Comparison of ENCODE assay signal across 20 cellular contexts in the genomic region with DNA sequence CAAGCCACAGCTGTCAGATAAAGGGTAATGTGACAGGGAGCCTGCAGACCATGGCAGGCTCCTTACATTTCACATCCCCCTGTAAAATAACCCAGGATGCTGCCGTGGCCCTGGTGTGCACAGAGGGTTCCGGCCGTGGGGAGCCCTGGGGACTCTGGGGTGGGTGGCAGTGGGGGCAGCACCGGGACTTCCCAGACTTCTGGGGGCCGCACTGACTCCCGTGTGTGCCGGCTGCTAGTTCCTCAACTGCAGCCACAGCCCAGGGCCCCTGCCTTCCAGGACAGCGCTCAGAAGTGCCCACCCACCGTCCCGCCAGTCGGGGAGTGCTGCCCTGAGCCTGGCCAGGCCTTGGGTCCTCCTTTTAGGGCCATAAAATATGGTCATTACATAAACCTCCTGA. TPM values are rescaled to one million over a fixed set of nuclear protein-coding genes. Genes with fewer than 3 reads are reported as not detected.
"Had no signal": no experiment of that assay in that cellular context is flagged by ENCODE, and none has a peak within 500 bp of the region (broad histone marks: within the 10 kb centered on the region; RNA-seq: fewer than 3 reads in every experiment).

No MANE protein-coding gene starts in this region.

- H3K4me3 ChIP-seq: lung, ovary, SK-N-MC, thoracic aorta had no signal

- H3K27ac Mint-ChIP-seq: activated CD4-positive, alpha-beta T cell treated with anti-CD3 and anti-CD28 coated beads, Interleukin-2, amount 10 ng/mL, durations not matched to agents 7 days and 5 days; activated naive CD4-positive, alpha-beta T cell treated with anti-CD3 and anti-CD28 coated beads for 36 hours; activated T-helper 17 cell treated with anti-CD3 and anti-CD28 coated beads, Interleukin-2, amount 50 U/mL, for 72 hours; brain; stimulated activated naive B cell treated with anti-CD40 and anti-IgM and Interleukin-4, amounts not matched to agents 10 μg/mL and 1 μg/mL and 100 μg/mL, for 72 hours; T-cell had no signal

- H3K9me3 Mint-ChIP-seq: activated CD4-positive, alpha-beta T cell treated with anti-CD3 and anti-CD28 coated beads, Interleukin-2, amount 10 ng/mL, durations not matched to agents 7 days and 5 days; activated naive CD4-positive, alpha-beta T cell treated with anti-CD3 and anti-CD28 coated beads for 36 hours; activated T-helper 17 cell treated with anti-CD3 and anti-CD28 coated beads, Interleukin-2, amount 50 U/mL, for 72 hours; brain; T-cell had no signal

- H3K36me3 ChIP-seq: ovary, thoracic aorta had no signal

- H3K27me3 ChIP-seq: ovary had no signal

- H3K4me3 Mint-ChIP-seq: activated CD4-positive, alpha-beta T cell treated with anti-CD3 and anti-CD28 coated beads, Interleukin-2, amount 10 ng/mL, durations not matched to agents 7 days and 5 days; activated naive CD4-positive, alpha-beta T cell treated with anti-CD3 and anti-CD28 coated beads for 36 hours; activated T-helper 17 cell treated with anti-CD3 and anti-CD28 coated beads, Interleukin-2, amount 50 U/mL, for 72 hours; brain; stimulated activated naive B cell treated with anti-CD40 and anti-IgM and Interleukin-4, amounts not matched to agents 10 μg/mL and 1 μg/mL and 100 μg/mL, for 72 hours; T-cell had no signal

- H3K9me3 ChIP-seq: ovary, thoracic aorta had no signal

- H3K27ac ChIP-seq: ovary, SK-N-MC, thoracic aorta had no signal

- ATAC-seq: activated CD4-positive, CD25-positive, alpha-beta regulatory T cell treated with anti-CD3 and anti-CD28 coated beads, Interleukin-2, amount 50 U/mL, for 24 hours; activated T-helper 17 cell treated with anti-CD3 and anti-CD28 coated beads, Interleukin-2, amount 50 U/mL, for 72 hours; stimulated activated naive B cell treated with anti-CD40 and anti-IgM and Interleukin-4, amounts not matched to agents 10 μg/mL and 1 μg/mL and 100 μg/mL, for 72 hours; T-cell had no signal

- H3K36me3 Mint-ChIP-seq: brain; stimulated activated naive B cell treated with anti-CD40 and anti-IgM and Interleukin-4, amounts not matched to agents 10 μg/mL and 1 μg/mL and 100 μg/mL, for 72 hours; T-cell had no signal

- H3K4me1 Mint-ChIP-seq: activated CD4-positive, alpha-beta T cell treated with anti-CD3 and anti-CD28 coated beads, Interleukin-2, amount 10 ng/mL, durations not matched to agents 7 days and 5 days; activated T-helper 17 cell treated with anti-CD3 and anti-CD28 coated beads, Interleukin-2, amount 50 U/mL, for 72 hours; brain; stimulated activated naive B cell treated with anti-CD40 and anti-IgM and Interleukin-4, amounts not matched to agents 10 μg/mL and 1 μg/mL and 100 μg/mL, for 72 hours; T-cell had no signal

- DNase-seq: activated CD4-positive, alpha-beta T cell treated with anti-CD3 and anti-CD28 coated beads, Interleukin-2, amount 10 ng/mL, durations not matched to agents 7 days and 5 days; activated naive CD4-positive, alpha-beta T cell treated with anti-CD3 and anti-CD28 coated beads for 36 hours; central memory CD4-positive, alpha-beta T cell; erythroblast; stimulated activated naive B cell treated with anti-CD40 and anti-IgM and Interleukin-4, amounts not matched to agents 10 μg/mL and 1 μg/mL and 100 μg/mL, for 72 hours; T-helper 9 cell had no signal

RNA-seq across cellular contexts. Expression of a gene that starts 56.5 kb away (rescaled TPM):
- total RNA-seq: activated CD4-positive, alpha-beta T cell treated with anti-CD3 and anti-CD28 coated beads, Interleukin-2, amount 10 ng/mL, durations not matched to agents 7 days and 5 days; activated CD8-positive, alpha-beta memory T cell treated with anti-CD3 and anti-CD28 coated beads for 36 hours; activated naive CD4-positive, alpha-beta T cell treated with anti-CD3 and anti-CD28 coated beads for 36 hours; activated T-helper 17 cell treated with anti-CD3 and anti-CD28 coated beads, Interleukin-2, amount 50 U/mL, for 72 hours; frontal cortex; myocyte; ovary; T-cell; thoracic aorta; urinary bladder had no signal
- polyA plus RNA-seq: keratinocyte, lung, neural cell, urinary bladder had no signal
